Comparison of ENCODE assay signal across 2 cellular contexts in the genomic region with DNA sequence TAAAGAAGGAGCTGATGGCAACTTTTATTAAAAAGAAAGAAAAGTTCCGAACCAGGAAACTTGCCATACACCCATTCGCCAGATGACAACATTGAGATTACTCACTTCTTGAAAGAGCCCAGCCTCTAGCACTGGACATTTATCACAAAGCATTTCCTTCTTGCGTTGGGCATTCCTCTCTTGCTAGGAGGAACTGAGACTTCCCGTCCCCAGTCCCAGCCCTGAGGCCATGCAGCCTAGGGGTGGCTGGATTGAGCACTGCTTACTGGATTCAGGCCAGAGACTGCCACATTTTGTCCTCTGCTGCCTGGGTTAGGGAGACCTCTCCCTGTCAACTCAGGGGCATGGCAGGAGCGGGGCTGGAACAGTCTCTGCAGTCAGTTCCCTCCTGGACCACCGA.
TF ChIP-seq lines count a peak whose summit lies in the region.

No MANE protein-coding gene starts in this region.

TF ChIP-seq in HEK293, 187 proteins besides CTCF, POLR2A, EP300 and RAD21:
- TF ChIP-seq EGR2 (tag by site-specific recombination; IDR thresholded peaks at IDR 0.05; ENCODE audit: low read depth) = no peak
- TF ChIP-seq ZNF585B (tag by site-specific recombination; IDR thresholded peaks at IDR 0.05) = peak; percentile 44; the same call in 1 of the 2 replicates

TF ChIP-seq in GM12878, 131 proteins besides CTCF, POLR2A, EP300 and RAD21:
- TF ChIP-seq ZNF217 (IDR thresholded peaks at IDR 0.05) (peak; percentile 51; the same call in 1 of the 2 replicates), ESRRA (IDR thresholded peaks at IDR 0.05; ENCODE audit: low read length) (no peak), SPI1 (IDR thresholded peaks at IDR 0.05; ENCODE audit: borderline replicate concordance, insufficient read depth, low read depth, low read length) (peak; percentile 47; the same call in 1 of the 2 replicates), EED (IDR thresholded peaks at IDR 0.05; ENCODE audit: low read depth) (peak; percentile 42; the same call in 1 of the 2 replicates)
